ENCODE assay signal across 15 cellular contexts in the genomic region with DNA sequence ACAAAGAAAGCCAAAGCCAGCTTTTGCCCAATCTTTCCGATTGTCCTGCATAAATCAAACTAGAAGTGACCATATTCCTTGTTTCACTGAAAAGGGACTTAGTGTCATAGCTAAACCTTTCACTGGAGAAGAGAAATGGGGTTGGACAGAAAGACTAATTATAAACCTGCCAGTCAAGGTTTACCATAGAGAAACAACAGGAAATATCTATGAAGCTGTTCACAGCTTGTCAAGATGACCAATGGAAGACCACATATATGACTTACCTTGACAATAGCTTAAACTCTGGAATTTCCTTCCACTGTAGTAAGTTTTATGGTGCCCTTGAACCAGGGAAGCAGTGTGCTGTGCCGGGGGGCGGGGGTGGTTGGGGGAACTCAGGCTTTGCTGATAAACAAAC.
DNase-seq lines count a peak whose midpoint lies in the region; ATAC-seq, FAIRE-seq and TF ChIP-seq lines count a peak whose summit lies in the region.
"Had no signal": no experiment of that assay in that cellular context is flagged by ENCODE, and none has a peak within 500 bp of the region (broad histone marks: within the 10 kb centered on the region; RNA-seq: fewer than 3 reads in every experiment).

No MANE protein-coding gene starts in this region.

- H3K9me3 ChIP-seq in heart left ventricle, result no peaks in the 10 kb centered on the region
- H3K9me3 ChIP-seq: heart right ventricle, upper lobe of left lung had no signal

- 87 to 95% (median 92%) methylated on average over 3 of the region's 3 CpGs for WGBS in heart left ventricle, 4 donors

- TF ChIP-seq POLR2A in GM12891 (IDR thresholded peaks at IDR 0.05; ENCODE audit: low read depth, low read length) (no peak), heart left ventricle (IDR thresholded peaks at IDR 0.05) (no peak)

- H3K4me3 ChIP-seq in heart left ventricle, result no peak overlapping the region
- H3K4me3 ChIP-seq: heart right ventricle, lung, SK-N-MC, upper lobe of left lung had no signal

- no peaks in the 10 kb centered on the region for H3K36me3 ChIP-seq in heart left ventricle
- H3K36me3 ChIP-seq: heart right ventricle, upper lobe of left lung had no signal

- no peak for TF ChIP-seq CTCF in heart left ventricle (IDR thresholded peaks at IDR 0.05)

- H3K27me3 ChIP-seq in heart left ventricle, result no peaks in the 10 kb centered on the region
- H3K27me3 ChIP-seq: heart right ventricle, upper lobe of left lung had no signal

- FAIRE-seq in GM12891 (lab: Jason Lieb, UNC) (peak; percentile 35), TTC549 (lab: Jason Lieb, UNC) (peak; percentile 65)

- peaks cover 0 to 14% (median 0%) of the 10 kb centered on the region in 12 donors for H3K4me1 ChIP-seq in heart left ventricle

- ATAC-seq in GM21360 (IDR thresholded peaks at IDR 0.05; ENCODE audit: unreplicated experiment) (peak; percentile 24), HG03025 (IDR thresholded peaks at IDR 0.05; ENCODE audit: low FRiP score, unreplicated experiment) (peak; percentile 21), heart left ventricle (no peak)
- ATAC-seq: activated naive CD8-positive, alpha-beta T cell treated with anti-CD3 and anti-CD28 coated beads, Interleukin-2, amount 50 U/mL, for 24 hours; heart right ventricle had no signal

- intact Hi-C loops in heart left ventricle (cut with DNase I), result loop anchor here (5.0 to 10.0 kb wide), 9 partner anchors 214 to 1024 kb away; no protein-coding TSS in a partner anchor

- DNase-seq in GM12891 (ENCODE audit: insufficient read length, low spot score) (no peak), SIG-M5 (lab: John Stamatoyannopoulos, UW) (no peak), heart left ventricle (no peak), SW 1271 (lab: John Stamatoyannopoulos, UW) (no peak)
- no peak for DNase-seq in stimulated activated CD8-positive, alpha-beta memory T cell treated with anti-CD3 and anti-CD28 coated beads, Interleukin-4, amount 100 ng/mL, for 48 hours
- DNase-seq: activated CD4-positive, alpha-beta T cell treated with anti-CD3 and anti-CD28 coated beads, Interleukin-2, amount 50 U/mL, for 48 hours; activated naive CD8-positive, alpha-beta T cell treated with anti-CD3 and anti-CD28 coated beads, Interleukin-2, amount 50 U/mL, for 24 hours; heart right ventricle; NCI-H510A; upper lobe of left lung had no signal

- H3K27ac ChIP-seq in heart left ventricle, result peak overlapping the region in 1 of 12 donors; percentile 7
- H3K27ac ChIP-seq: SK-N-MC had no signal

TF ChIP-seq in GM12891, 5 proteins besides CTCF, POLR2A, EP300 and RAD21:
- no peak for TF ChIP-seq TAF1 (IDR thresholded peaks at IDR 0.05; ENCODE audit: low read depth, low read length)
- TF ChIP-seq POU2F2 (IDR thresholded peaks at IDR 0.05; ENCODE audit: low read depth, low read length), result no peak
- no peak for TF ChIP-seq SPI1 (IDR thresholded peaks at IDR 0.05; ENCODE audit: low read depth, low read length)
- TF ChIP-seq POLR2AphosphoS5 (IDR thresholded peaks at IDR 0.05; ENCODE audit: low read depth, low read length), result no peak
- TF ChIP-seq PAX5 (IDR thresholded peaks at IDR 0.05; ENCODE audit: insufficient read depth, low read length, severe bottlenecking), result no peak

Comparison
In these comparisons a context has a peak if more than half of its experiments do, and no peak if none do; other contexts are left out.
1. ATAC-seq: peak in GM21360 (single experiment) and HG03025 (single experiment); none in heart left ventricle (0 of 4).